Comparison of ENCODE assay signal across 15 cellular contexts in the genomic region with DNA sequence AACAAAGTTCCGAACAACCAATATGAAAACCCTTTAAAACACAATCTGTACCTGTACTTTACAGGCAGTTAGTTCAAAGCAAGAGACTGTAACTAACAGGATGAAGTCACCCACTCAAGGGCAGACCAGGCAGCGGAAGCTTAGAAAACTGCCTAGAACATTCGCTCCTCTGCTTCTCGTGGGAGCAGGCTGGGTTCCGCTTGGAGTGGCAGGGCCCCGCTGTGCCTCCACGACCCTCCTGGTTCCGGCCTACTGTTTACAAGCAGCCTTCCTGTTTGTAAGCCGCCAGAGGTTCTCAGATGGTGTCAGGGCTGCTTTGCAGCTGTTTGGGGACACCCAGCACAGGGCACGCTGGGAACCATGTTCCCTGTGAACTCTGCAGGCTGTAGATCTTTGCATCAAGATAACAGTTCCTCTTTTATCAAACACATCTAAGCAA. TPM values are rescaled to one million over a fixed set of nuclear protein-coding genes. Genes with fewer than 3 reads are reported as not detected.
DNase-seq lines count a peak whose midpoint lies in the region; ATAC-seq, FAIRE-seq and TF ChIP-seq lines count a peak whose summit lies in the region.
"Had no signal": no experiment of that assay in that cellular context is flagged by ENCODE, and none has a peak within 500 bp of the region (broad histone marks: within the 10 kb centered on the region; RNA-seq: fewer than 3 reads in every experiment).

No MANE protein-coding gene starts in this region.

- H3K4me1 ChIP-seq in parathyroid adenoma = peaks cover 24% of the 10 kb centered on the region

- H3K27ac Mint-ChIP-seq in brain (peak overlapping the region in 3 of 5 experiments; percentile 24 to 54 (median 29)), glutamatergic neuron (ENCODE audit: unreplicated experiment) (no peak overlapping the region)
- H3K27ac Mint-ChIP-seq: dendritic cell treated with granulocyte-macrophage colony-stimulating factor and Interleukin-4, amounts not matched to agents 40 ng/mL and 50 ng/mL, for 4 days; T-helper 2 cell treated with Interferon-gamma antibody and Interleukin-4, amounts not matched to agents 5 μg/mL and 100 μg/mL, for 36 hours had no signal

- H3K4me3 Mint-ChIP-seq in brain = no peak overlapping the region
- H3K4me3 Mint-ChIP-seq in glutamatergic neuron (ENCODE audit: unreplicated experiment) = no peak overlapping the region
- H3K4me3 Mint-ChIP-seq: dendritic cell treated with granulocyte-macrophage colony-stimulating factor and Interleukin-4, amounts not matched to agents 40 ng/mL and 50 ng/mL, for 4 days; T-helper 2 cell treated with Interferon-gamma antibody and Interleukin-4, amounts not matched to agents 5 μg/mL and 100 μg/mL, for 36 hours had no signal

- peak overlapping the region; percentile 11 for H3K4me2 ChIP-seq in parathyroid adenoma (ENCODE audit: low read length)

- H3K9me3 Mint-ChIP-seq in brain (peaks cover 0 to 5% (median 0%) of the 10 kb centered on the region in 5 experiments), glutamatergic neuron (ENCODE audit: unreplicated experiment) (peaks cover 4% of the 10 kb centered on the region)
- H3K9me3 Mint-ChIP-seq: dendritic cell treated with granulocyte-macrophage colony-stimulating factor and Interleukin-4, amounts not matched to agents 40 ng/mL and 50 ng/mL, for 4 days; T-helper 2 cell treated with Interferon-gamma antibody and Interleukin-4, amounts not matched to agents 5 μg/mL and 100 μg/mL, for 36 hours had no signal

- DNase-seq in DMS79 treated with DMSO at 0.1 percent for 48 hours (lab: John Stamatoyannopoulos, UW) (peak; percentile 20), DMS79 (lab: John Stamatoyannopoulos, UW) (no peak), KBM-7 (peak; percentile 61), glutamatergic neuron (no peak), D721Med (ENCODE audit: insufficient read length, low spot score) (no peak)
- DNase-seq: DMS 273 treated with DMSO at 0.1 percent for 48 hours, OCI-M1 had no signal

- peak overlapping the region; percentile 75 for H2AFZ ChIP-seq in parathyroid adenoma

- H3K9ac ChIP-seq in parathyroid adenoma = no peak overlapping the region

- ATAC-seq in HG02678 (IDR thresholded peaks at IDR 0.05; ENCODE audit: unreplicated experiment) = no peak

- H3K4me1 Mint-ChIP-seq in brain (peaks cover 77% of the 10 kb centered on the region), glutamatergic neuron (ENCODE audit: low read depth, unreplicated experiment) (peaks cover 79% of the 10 kb centered on the region)

- no peak overlapping the region for H3K4me3 ChIP-seq in parathyroid adenoma (ENCODE audit: low read depth, low read length)

- H3K27me3 Mint-ChIP-seq in brain = no peaks in the 10 kb centered on the region
- no peaks in the 10 kb centered on the region for H3K27me3 Mint-ChIP-seq in glutamatergic neuron (ENCODE audit: unreplicated experiment)

- H3K36me3 ChIP-seq in parathyroid adenoma (ENCODE audit: control insufficient read depth, insufficient read depth, low read length) = no peaks in the 10 kb centered on the region

- no peak for FAIRE-seq in D721Med (lab: Jason Lieb, UNC)

- H3K27ac ChIP-seq in parathyroid adenoma = no peak overlapping the region

- no peak for TF ChIP-seq CTCF in brain (conservative IDR thresholded peaks at IDR 0.05)
- no peak for TF ChIP-seq CTCF in parathyroid adenoma (IDR thresholded peaks at IDR 0.05)
- no peak for TF ChIP-seq CTCF in glutamatergic neuron (IDR thresholded peaks at IDR 0.05; ENCODE audit: partially characterized antibody, unreplicated experiment)
- TF ChIP-seq CTCF in D721Med (IDR thresholded peaks at IDR 0.05; ENCODE audit: insufficient read depth, missing control alignments) = no peak

- in situ Hi-C loops in KBM-7 (cut with MboI; ENCODE audit: low pct_unique_long_range_greater_than_20kb, low sequenced_read_pairs) = no loop called here

- H3K36me3 Mint-ChIP-seq in brain (no peaks in the 10 kb centered on the region), glutamatergic neuron (ENCODE audit: unreplicated experiment) (no peaks in the 10 kb centered on the region)

- no peaks in the 10 kb centered on the region for H3K27me3 ChIP-seq in parathyroid adenoma (ENCODE audit: control insufficient read depth, insufficient read depth, low read length)

- H3K9me3 ChIP-seq in parathyroid adenoma (ENCODE audit: control insufficient read depth, low read length) = no peaks in the 10 kb centered on the region

- no peaks in the 10 kb centered on the region for H3K79me2 ChIP-seq in parathyroid adenoma

RNA-seq across cellular contexts. Expression of a gene that starts 31.3 kb away (rescaled TPM):
- polyA plus RNA-seq in brain (ENCODE audit: insufficient read depth, low read depth, low replicate concordance) = not detected
- total RNA-seq in glutamatergic neuron (ENCODE audit: unreplicated experiment) = not detected
- total RNA-seq: A172, fibroblast of villous mesenchyme, pulmonary artery endothelial cell had no signal

Comparison
In these comparisons a context has a peak if more than half of its experiments do, and no peak if none do; other contexts are left out.
1. DNase-seq: peak in DMS79 treated with DMSO at 0.1 percent for 48 hours (single experiment) and KBM-7 (single experiment); none in DMS79 (single experiment), glutamatergic neuron (single experiment) and D721Med (single experiment).